ENCODE assay signal across 1 cellular context in the genomic region with DNA sequence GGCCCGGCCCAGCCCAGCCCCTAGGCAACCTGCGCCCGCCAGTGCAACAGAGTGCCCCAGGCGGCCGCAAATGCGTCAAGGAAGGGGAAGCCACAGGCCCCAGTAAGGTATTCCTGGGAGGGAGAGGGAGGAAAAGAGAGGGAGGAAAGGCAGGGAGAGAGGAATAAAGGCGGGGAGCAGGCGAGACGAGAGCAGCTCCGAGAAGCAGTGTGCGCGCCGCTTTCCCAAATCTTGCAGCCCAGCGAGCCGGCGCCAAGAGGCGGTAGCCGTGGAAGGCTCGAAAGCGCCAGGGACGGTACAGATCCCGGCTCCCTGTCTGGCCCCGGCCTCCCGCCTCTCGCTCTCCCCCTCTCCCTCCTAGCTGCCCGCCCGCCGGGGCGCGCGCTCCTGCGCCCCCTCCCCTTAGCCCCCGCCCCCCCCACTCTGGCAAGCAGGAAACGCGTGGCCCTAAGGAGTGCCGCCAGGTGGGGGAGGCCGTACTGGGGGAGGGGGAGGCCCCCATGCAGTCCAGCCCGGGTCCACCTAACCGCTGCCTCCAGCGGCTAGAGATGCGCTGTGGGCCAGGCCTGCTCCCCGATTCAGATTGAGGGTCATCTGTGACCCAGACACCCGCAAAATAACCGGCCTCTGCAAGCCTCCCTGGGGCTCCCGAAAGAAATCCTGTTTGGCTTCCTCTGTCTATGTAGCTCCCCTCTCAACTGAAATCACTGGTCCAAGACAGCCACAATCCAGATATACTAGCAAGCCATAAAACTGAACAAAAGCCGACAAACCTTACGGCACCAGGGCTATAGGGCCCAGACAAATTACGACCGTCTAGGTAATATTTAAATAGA.
TF ChIP-seq lines count a peak whose summit lies in the region.

No MANE protein-coding gene starts in this region.

TF ChIP-seq in HCT116, 20 proteins besides CTCF, POLR2A, EP300 and RAD21 (continued from another document):
- TF ChIP-seq, protein P1, sequence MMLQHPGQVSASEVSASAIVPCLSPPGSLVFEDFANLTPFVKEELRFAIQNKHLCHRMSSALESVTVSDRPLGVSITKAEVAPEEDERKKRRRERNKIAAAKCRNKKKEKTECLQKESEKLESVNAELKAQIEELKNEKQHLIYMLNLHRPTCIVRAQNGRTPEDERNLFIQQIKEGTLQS (IDR thresholded peaks at IDR 0.05) = no peak
- TF ChIP-seq JUND (IDR thresholded peaks at IDR 0.05) (no peak), POLR2AphosphoS5 (IDR thresholded peaks at IDR 0.05; ENCODE audit: low read depth, low read length) (peak; percentile 28; the same call in 1 of the 2 replicates), TCF7L2 (IDR thresholded peaks at IDR 0.05; ENCODE audit: borderline replicate concordance, extremely low read depth, insufficient read depth, insufficient read length) (peak; percentile 52)
